In genomic region chr9:126788046-126788445, GRCh38 we compare ENCODE assay signal across 2 cellular contexts.
TF ChIP-seq lines count a peak whose summit lies in the region.

No MANE protein-coding gene starts in this region.

TF ChIP-seq in HCT116, 20 proteins besides CTCF, POLR2A, EP300 and RAD21 (continued from another document):
- no peak for TF ChIP-seq REST (IDR thresholded peaks at IDR 0.05; ENCODE audit: low read depth)
- no peak for TF ChIP-seq EZH2 (IDR thresholded peaks at IDR 0.05)
- no peak for TF ChIP-seq CEBPB (IDR thresholded peaks at IDR 0.05; ENCODE audit: low read depth)
- no peak for TF ChIP-seq POLR2AphosphoS5 (IDR thresholded peaks at IDR 0.05; ENCODE audit: low read depth, low read length)
- no peak for TF ChIP-seq FOSL1 (IDR thresholded peaks at IDR 0.05; ENCODE audit: low read depth)
- TF ChIP-seq JUND (IDR thresholded peaks at IDR 0.05) = no peak
- no peak for TF ChIP-seq CBX3 (IDR thresholded peaks at IDR 0.05; ENCODE audit: low read depth)

TF ChIP-seq in SK-N-SH treated with all-trans-retinoic acid at 6 μM for 48 hours, 23 proteins besides CTCF, POLR2A, EP300 and RAD21 (continued from another document):
- TF ChIP-seq CREB5 (CRISPR knock-in tag; IDR thresholded peaks at IDR 0.05; ENCODE audit: low read depth) = no peak
- no peak for TF ChIP-seq ZNF565 (CRISPR knock-in tag; conservative IDR thresholded peaks at IDR 0.05; ENCODE audit: low read depth)
- TF ChIP-seq GLIS3 (CRISPR knock-in tag; IDR thresholded peaks at IDR 0.05) = no peak
- TF ChIP-seq ESRRG (CRISPR knock-in tag; IDR thresholded peaks at IDR 0.05) = no peak
- TF ChIP-seq TSHZ2 (CRISPR knock-in tag; IDR thresholded peaks at IDR 0.05) = no peak
- 0 out of 2 replicates have a peak, but pooled peaks have one; percentile 29 for TF ChIP-seq TOX (CRISPR knock-in tag; IDR thresholded peaks at IDR 0.05; ENCODE audit: borderline replicate concordance)
- no peak for TF ChIP-seq CSDC2 (CRISPR knock-in tag; IDR thresholded peaks at IDR 0.05)
TF ChIP-seq in SK-N-SH treated with all-trans-retinoic acid at 6 μM for 48 hours: peak in this region for 2.
